ENCODE assay signal across 8 cellular contexts in genomic region chr15:33022629-33023028, GRCh38.
A peak's percentile ranks its signal among the peaks of the same experiment; 100 is the strongest.
DNase-seq lines count a peak whose midpoint lies in the region; ATAC-seq, FAIRE-seq and TF ChIP-seq lines count a peak whose summit lies in the region.

No MANE protein-coding gene starts in this region.

- POLR2A ChIA-PET in H1 (lab: Charles Lee; ENCODE audit: partially characterized antibody): interaction anchor here (1.0 kb wide), 1 partner anchor 46 kb away, joined by 3 read pairs; no protein-coding TSS in a partner anchor

- H2BK20ac ChIP-seq in H1 (ENCODE audit: low read length): no peak overlapping the region

- H3K36me3 ChIP-seq in H1 (ENCODE audit: control insufficient read depth in 2 of 4, insufficient read depth in 4 of 4, low read length in 3 of 4): no peaks in the 10 kb centered on the region
- no peaks in the 10 kb centered on the region for H3K36me3 ChIP-seq in mucosa of stomach (ENCODE audit: control insufficient read depth, insufficient read depth, low read length)

- H3K23me2 ChIP-seq in H1 (ENCODE audit: low read depth, low read length): no peaks in the 10 kb centered on the region

- 0 out of 2 replicates have a peak overlapping the region, but pooled peaks have one; percentile 88 for H2BK15ac ChIP-seq in H1 (ENCODE audit: low read length)

- no peak for TF ChIP-seq EP300 in H1 (IDR thresholded peaks at IDR 0.05; ENCODE audit: borderline replicate concordance in 1 of 2, low read depth in 2 of 2, low read length in 2 of 2)

- TF ChIP-seq RAD21 in H1 (IDR thresholded peaks at IDR 0.05 in 1 of 2, conservative IDR thresholded peaks at IDR 0.05 in 1 of 2; ENCODE audit: low read depth in 2 of 2, low read length in 2 of 2): no peak; a peak in 1 of 4 replicates

- H2BK120ac ChIP-seq in H1 (replicated peaks; ENCODE audit: low read depth, low read length): no peak overlapping the region

- no peaks in the 10 kb centered on the region for H3K79me1 ChIP-seq in H1 (ENCODE audit: low read depth, low read length)

- H3K4me3 ChIP-seq in H1 (ENCODE audit: extremely low read depth in 1 of 4, insufficient read depth in 2 of 4, low read depth in 3 of 4, low read length in 4 of 4) (peak overlapping the region in 1 of 4 experiments; percentile 5; a peak in 1 of 8 replicates), mucosa of stomach (ENCODE audit: low read length) (no peak overlapping the region)

- no peak overlapping the region for H3K18ac ChIP-seq in H1 (ENCODE audit: extremely low read depth, low read length)

- peak overlapping the region; percentile 10 to 20; a peak in 2 of 4 replicates for H3K4me2 ChIP-seq in H1 (ENCODE audit: insufficient read depth in 1 of 2, low read depth in 2 of 2, low read length in 2 of 2)

- no peak for TF ChIP-seq CTCF in H1 (IDR thresholded peaks at IDR 0.05; ENCODE audit: control extremely low read depth in 1 of 3, insufficient read depth in 1 of 3, low read depth in 1 of 3, low read length in 3 of 3)

- H3K56ac ChIP-seq in H1 (replicated peaks; ENCODE audit: insufficient read length, low read depth, low read length): no peak overlapping the region

- H2AFZ ChIP-seq in H1 (ENCODE audit: low read length): no peak overlapping the region

- no peak overlapping the region for H3K4ac ChIP-seq in H1 (replicated peaks; ENCODE audit: insufficient read length, low read depth, low read length)

- H2BK12ac ChIP-seq in H1 (ENCODE audit: low read depth, low read length): no peak overlapping the region

- FAIRE-seq in H1 (lab: Jason Lieb, UNC): no peak

- H4K91ac ChIP-seq in H1 (replicated peaks; ENCODE audit: insufficient read length, low read length): no peak overlapping the region

- H2AK5ac ChIP-seq in H1 (ENCODE audit: low read depth, low read length): no peak overlapping the region

- CTCF ChIA-PET in H1 (lab: Charles Lee; ENCODE audit: partially characterized antibody): interaction anchor here (0.7 to 5.7 kb wide), 24 partner anchors 8 to 373 kb away, joined by 3 to 66 read pairs (median 4); no protein-coding TSS in a partner anchor

- ATAC-seq in GM21526 (IDR thresholded peaks at IDR 0.05; ENCODE audit: low FRiP score, unreplicated experiment) (no peak), HG02970 (IDR thresholded peaks at IDR 0.05; ENCODE audit: low FRiP score, unreplicated experiment) (no peak), GM19463 (IDR thresholded peaks at IDR 0.05; ENCODE audit: unreplicated experiment) (no peak), HG03571 (IDR thresholded peaks at IDR 0.05; ENCODE audit: unreplicated experiment) (no peak)

- H3K27me3 ChIP-seq in H1 (replicated peaks in 1 of 4; ENCODE audit: control insufficient read depth in 3 of 4, extremely low read depth in 1 of 4, insufficient read depth in 3 of 4, low read length in 3 of 4) (no peaks in the 10 kb centered on the region), mucosa of stomach (ENCODE audit: control insufficient read depth, insufficient read depth, low read length) (no peaks in the 10 kb centered on the region)

- no peak overlapping the region for H3K23ac ChIP-seq in H1 (ENCODE audit: insufficient read length)

- WGBS in H1 (ENCODE audit: extremely low coverage in 1 of 2, insufficient coverage in 1 of 2, insufficient read length in 1 of 2, insufficient replicate concordance in 2 of 2, low coverage in 1 of 2, low lambda C conversion rate in 2 of 2, missing lambda C conversion rate in 1 of 2), 2 experiments: 44% methylated on average over 1 of the region's 2 CpGs; no CpG with 5 or more reads in 1 of the 2 experiments

- H4K8ac ChIP-seq in H1 (ENCODE audit: extremely low read depth, insufficient read depth, low read length): no peak overlapping the region

- DNase-seq in D341Med (ENCODE audit: low spot score) (peak; percentile 25), NCI-H2171 (lab: John Stamatoyannopoulos, UW) (peak; percentile 86), H1 (ENCODE audit: low read depth in 1 of 2, low spot score in 2 of 2) (peak in 1 of 2 experiments; percentile 52)

- H4K5ac ChIP-seq in H1 (ENCODE audit: insufficient read length, low read depth, low read length): no peak overlapping the region

- peaks cover 0 to 6% (median 4%) of the 10 kb centered on the region in 4 experiments for H3K4me1 ChIP-seq in H1 (replicated peaks in 1 of 4; ENCODE audit: control insufficient read depth in 3 of 4, insufficient read depth in 4 of 4, low read length in 3 of 4)
- H3K4me1 ChIP-seq in mucosa of stomach (ENCODE audit: control insufficient read depth, insufficient read depth, low read length): peaks cover 16% of the 10 kb centered on the region

- TF ChIP-seq POLR2A in H1 (IDR thresholded peaks at IDR 0.05; ENCODE audit: control extremely low read depth in 1 of 2, low read depth in 2 of 2, low read length in 2 of 2): no peak

- H3K27ac ChIP-seq in H1 (ENCODE audit: low read depth, low read length): no peak overlapping the region

- peak overlapping the region; percentile 17; the same call in 1 of the 2 replicates for H2BK5ac ChIP-seq in H1 (ENCODE audit: low read depth, low read length)

- H3K9ac ChIP-seq in H1 (replicated peaks in 1 of 4; ENCODE audit: extremely low read depth in 1 of 4, low read depth in 3 of 4, low read length in 3 of 4) (no peak overlapping the region), mucosa of stomach (ENCODE audit: low read length) (peak overlapping the region; percentile 4)

- no peak overlapping the region for H3K14ac ChIP-seq in H1 (ENCODE audit: insufficient read length)

- H3K9me3 ChIP-seq in H1 (ENCODE audit: insufficient read depth in 2 of 2, low read depth in 1 of 2, low read length in 1 of 2): no peaks in the 10 kb centered on the region
- H3K9me3 ChIP-seq in mucosa of stomach (ENCODE audit: control insufficient read depth, low read length): no peaks in the 10 kb centered on the region

- no peaks in the 10 kb centered on the region for H4K20me1 ChIP-seq in H1 (replicated peaks in 1 of 2; ENCODE audit: control insufficient read depth in 1 of 2, insufficient read depth in 2 of 2, low read length in 2 of 2)

- no peaks in the 10 kb centered on the region for H3K79me2 ChIP-seq in H1 (ENCODE audit: control insufficient read depth in 1 of 2, insufficient read depth in 2 of 2, low read length in 2 of 2)

TF ChIP-seq in H1, 55 proteins besides CTCF, POLR2A, EP300 and RAD21:
- TF ChIP-seq SP4 (IDR thresholded peaks at IDR 0.05; ENCODE audit: low read length) (no peak), TAF1 (IDR thresholded peaks at IDR 0.05; ENCODE audit: low read depth, low read length) (no peak), SUZ12 (IDR thresholded peaks at IDR 0.05; ENCODE audit: low read length) (no peak), BACH1 (IDR thresholded peaks at IDR 0.05; ENCODE audit: low read length) (no peak), BRCA1 (IDR thresholded peaks at IDR 0.05; ENCODE audit: low read depth, low read length) (no peak), FOSL1 (IDR thresholded peaks at IDR 0.05; ENCODE audit: insufficient read depth, low read depth, low read length) (no peak), JUND (IDR thresholded peaks at IDR 0.05; ENCODE audit: low read length) (no peak), EZH2 (IDR thresholded peaks at IDR 0.05; ENCODE audit: low read depth, low read length, severe bottlenecking) (no peak), RNF2 (IDR thresholded peaks at IDR 0.05; ENCODE audit: borderline replicate concordance, low read depth, low read length, missing control alignments, poor library complexity, severe bottlenecking) (no peak), CBX8 (IDR thresholded peaks at IDR 0.05; ENCODE audit: borderline replicate concordance, low read depth, low read length) (no peak), KDM1A (IDR thresholded peaks at IDR 0.05; ENCODE audit: borderline replicate concordance, low read length) (no peak), YY1 (IDR thresholded peaks at IDR 0.05; ENCODE audit: low read depth, low read length) (no peak), POU5F1 (IDR thresholded peaks at IDR 0.05; ENCODE audit: low read depth, low read length) (no peak)
